Comparison of ENCODE assay signal across 8 cellular contexts in the genomic region with DNA sequence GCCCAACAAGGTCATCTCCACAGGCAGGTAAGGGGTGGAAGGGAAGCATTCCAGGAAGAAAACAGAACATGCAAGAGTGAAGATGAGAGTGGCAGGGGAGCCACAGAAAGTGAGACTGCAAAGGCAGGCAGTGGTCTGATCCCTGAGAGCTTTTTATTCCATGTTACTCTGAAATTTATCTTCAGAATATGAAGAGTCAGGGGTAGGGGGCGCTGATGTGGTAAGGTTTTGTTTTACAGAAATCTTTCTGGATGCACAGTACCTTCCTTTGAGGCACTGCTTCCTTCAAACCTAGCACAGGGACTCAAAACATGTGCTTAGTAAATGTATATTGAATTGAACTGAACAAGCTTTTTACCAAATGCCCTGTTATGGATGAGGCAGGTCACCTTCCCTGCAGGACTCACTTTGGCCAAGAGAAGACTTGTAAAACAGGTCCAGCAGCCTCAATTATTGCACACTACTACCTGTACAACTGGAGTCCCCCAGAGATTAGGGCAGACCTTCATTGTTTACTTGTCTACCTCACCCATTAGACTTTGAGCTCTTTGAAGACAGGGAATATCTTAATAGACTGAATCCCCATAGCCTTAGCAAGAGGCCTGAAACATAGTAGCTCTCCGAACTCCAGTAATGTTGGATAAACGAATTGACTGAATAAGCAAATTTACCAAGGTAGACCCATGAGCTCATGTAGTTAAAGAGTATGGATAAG. TPM values are rescaled to one million over a fixed set of nuclear protein-coding genes. Genes with fewer than 3 reads are reported as not detected.
DNase-seq lines count a peak whose midpoint lies in the region; ATAC-seq and TF ChIP-seq lines count a peak whose summit lies in the region.

No MANE protein-coding gene starts in this region.

- H3K27ac ChIP-seq in KOPT-K1 (ENCODE audit: low read depth, low read length, poor library complexity, severe bottlenecking) (peak overlapping the region; percentile 52), iPS-20b (ENCODE audit: low read length) (peak overlapping the region; percentile 70)

- H3K36me3 ChIP-seq in KOPT-K1 (ENCODE audit: insufficient read depth, low read length) (no peaks in the 10 kb centered on the region), iPS-20b (ENCODE audit: insufficient read depth, low read depth, low read length) (no peaks in the 10 kb centered on the region)

- no peak for ATAC-seq in activated B cell treated with CpG ODN at 0.5 μM for 24 hours (ENCODE audit: low read depth)
- ATAC-seq in GM21526 (IDR thresholded peaks at IDR 0.05; ENCODE audit: low FRiP score, unreplicated experiment): no peak
- ATAC-seq in HG02571 (IDR thresholded peaks at IDR 0.05; ENCODE audit: unreplicated experiment): no peak
- ATAC-seq in GM19035 (IDR thresholded peaks at IDR 0.05; ENCODE audit: unreplicated experiment): no peak
- ATAC-seq in GM18861 (IDR thresholded peaks at IDR 0.05; ENCODE audit: unreplicated experiment): no peak

- H3K9me3 ChIP-seq in KOPT-K1 (ENCODE audit: insufficient read depth, low read length, poor library complexity, severe bottlenecking) (no peaks in the 10 kb centered on the region), iPS-20b (ENCODE audit: insufficient read depth, low read depth, low read length) (no peaks in the 10 kb centered on the region)

- no peaks in the 10 kb centered on the region for H3K9me3 Mint-ChIP-seq in activated B cell treated with CpG ODN at 0.5 μM for 24 hours

- no peak for TF ChIP-seq CTCF in activated B cell treated with CpG ODN at 0.5 μM for 24 hours (IDR thresholded peaks at IDR 0.05)

- POLR2A ChIA-PET in activated B cell treated with CpG ODN at 0.5 μM for 24 hours (lab: Charles Lee): no interaction called here

- DNase-seq in DMS53 treated with DMSO at 0.1 percent for 48 hours (lab: John Stamatoyannopoulos, UW; ENCODE audit: unreplicated experiment) (peak; percentile 98), activated B cell treated with CpG ODN at 0.5 μM for 24 hours (no peak)

- peaks cover 18% of the 10 kb centered on the region for H3K4me1 Mint-ChIP-seq in activated B cell treated with CpG ODN at 0.5 μM for 24 hours

- peaks cover 3% of the 10 kb centered on the region for H3K36me3 Mint-ChIP-seq in activated B cell treated with CpG ODN at 0.5 μM for 24 hours (ENCODE audit: low read depth)

- H3K9ac ChIP-seq in iPS-20b (ENCODE audit: low read depth, low read length): peak overlapping the region; percentile 88; the same call in 1 of the 2 replicates

- no peaks in the 10 kb centered on the region for H3K27me3 ChIP-seq in iPS-20b (ENCODE audit: insufficient read depth, low read length)

- CTCF ChIA-PET in activated B cell treated with CpG ODN at 0.5 μM for 24 hours (lab: Charles Lee): no interaction called here

- peaks cover 62% of the 10 kb centered on the region for H3K4me1 ChIP-seq in iPS-20b (ENCODE audit: insufficient read depth, low read length)

- H3K27ac Mint-ChIP-seq in activated B cell treated with CpG ODN at 0.5 μM for 24 hours: no peak overlapping the region

- intact Hi-C loops in activated B cell treated with CpG ODN at 0.5 μM for 24 hours (cut with micrococcal nuclease): loop anchor here (5.0 to 10.0 kb wide), 3 partner anchors 166 to 523 kb away; partner anchors contain the start of genes CAPN5, CLNS1A and INTS4

- peaks cover 13% of the 10 kb centered on the region for H3K27me3 Mint-ChIP-seq in activated B cell treated with CpG ODN at 0.5 μM for 24 hours

- peak overlapping the region; percentile 86 for H3K4me3 ChIP-seq in iPS-20b (ENCODE audit: low read length)

- peak overlapping the region; percentile 2 for H3K4me3 Mint-ChIP-seq in activated B cell treated with CpG ODN at 0.5 μM for 24 hours

RNA-seq across cellular contexts. Expression of gene PAK1, which starts 2.2 kb away (rescaled TPM):
- total RNA-seq in activated B cell treated with CpG ODN at 0.5 μM for 24 hours: 20.2 and 21.1 TPM in 2 replicates
